ENCODE assay signal across 8 cellular contexts in the genomic region with DNA sequence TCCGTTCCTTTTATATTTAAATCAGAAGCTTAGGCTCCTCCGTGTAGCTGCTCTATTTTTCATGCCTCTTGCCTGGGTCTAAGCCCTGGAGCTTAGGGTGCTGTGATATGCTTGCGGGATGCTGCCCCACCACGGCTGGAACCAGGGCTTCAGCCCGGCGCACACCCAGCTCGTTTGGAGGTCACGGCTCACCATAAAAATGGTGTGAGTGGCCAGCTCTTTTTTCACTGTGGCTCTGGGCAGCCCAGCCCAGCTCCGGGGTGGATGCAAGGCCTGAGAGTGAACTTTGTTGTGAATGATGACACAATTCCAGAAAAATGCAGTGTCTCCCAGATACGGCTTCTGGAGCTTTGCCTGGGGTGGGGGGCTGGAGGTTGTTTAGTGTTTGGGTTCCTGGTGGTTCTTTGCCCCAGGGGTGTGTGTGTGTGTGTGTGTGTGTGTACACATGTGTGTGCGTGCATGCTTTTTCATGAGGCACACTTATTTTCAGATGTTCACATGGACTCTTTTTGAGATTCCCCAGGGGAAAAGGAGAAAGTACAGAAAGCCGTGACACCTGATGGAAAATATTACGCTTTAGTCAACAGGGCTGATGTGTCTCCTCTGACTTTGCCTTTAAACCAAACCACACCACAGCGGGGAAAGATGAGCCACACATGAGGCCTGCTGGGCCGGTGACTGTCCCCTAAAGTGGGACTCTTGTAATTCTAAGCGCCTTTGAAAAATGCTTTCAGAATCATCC. TPM values are rescaled to one million over a fixed set of nuclear protein-coding genes. Genes with fewer than 3 reads are reported as not detected.
DNase-seq lines count a peak whose midpoint lies in the region; ATAC-seq and TF ChIP-seq lines count a peak whose summit lies in the region.

No MANE protein-coding gene starts in this region.

- peak; percentile 89 for DNase-seq in AG09319 (ENCODE audit: extremely low read depth, low read depth)
- DNase-seq in NCI-H226: peak; percentile 82
- peak; percentile 90 for DNase-seq in brain pericyte (ENCODE audit: low read depth, low spot score)
- peak; percentile 84 for DNase-seq in left lobe of liver (ENCODE audit: low spot score)
- peak; percentile 28 for DNase-seq in stimulated activated CD4-positive, alpha-beta T cell treated with anti-CD3 and anti-CD28 coated beads, Interleukin-2, amount 100 ng/mL, for 4 hours (ENCODE audit: low read depth)
- DNase-seq in germinal center (ENCODE audit: low spot score): no peak

- TF ChIP-seq CTCF in AG09319 (IDR thresholded peaks at IDR 0.05; ENCODE audit: low read depth, low read length): peak; percentile 25

- peak; percentile 87 for ATAC-seq in left lobe of liver
- ATAC-seq in GM21528 (IDR thresholded peaks at IDR 0.05; ENCODE audit: low FRiP score, unreplicated experiment): no peak
- no peak for ATAC-seq in GM18858 (IDR thresholded peaks at IDR 0.05; ENCODE audit: unreplicated experiment)

RNA-seq across cellular contexts. Expression of gene GRK5, which starts 46.2 kb away (rescaled TPM):
- 8.4 TPM for total RNA-seq in left lobe of liver
